Comparison of ENCODE assay signal across 20 cellular contexts in the genomic region with DNA sequence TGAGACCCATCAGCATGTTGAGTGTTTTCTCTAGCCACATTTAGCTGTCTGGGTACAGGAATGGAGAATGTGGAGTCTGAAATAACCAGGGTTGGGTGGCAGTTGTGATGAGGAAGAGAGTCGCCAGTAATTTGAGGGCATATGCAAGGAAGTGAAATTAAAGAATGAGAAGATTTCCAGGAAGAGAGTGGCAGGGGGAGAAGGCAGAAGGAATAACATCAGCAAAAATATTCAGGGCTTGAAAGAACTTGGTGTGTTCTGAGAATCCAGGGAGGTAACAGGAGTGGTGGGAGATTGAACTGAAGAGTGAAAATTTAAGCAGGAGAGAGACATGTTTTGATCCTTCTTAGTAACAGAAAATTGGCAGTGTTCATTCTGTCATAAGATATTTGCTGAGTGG. TPM values are rescaled to one million over a fixed set of nuclear protein-coding genes. Genes with fewer than 3 reads are reported as not detected.
DNase-seq lines count a peak whose midpoint lies in the region; ATAC-seq lines count a peak whose summit lies in the region.
"Had no signal": no experiment of that assay in that cellular context is flagged by ENCODE, and none has a peak within 500 bp of the region (broad histone marks: within the 10 kb centered on the region; RNA-seq: fewer than 3 reads in every experiment).

No MANE protein-coding gene starts in this region.

- no peaks in the 10 kb centered on the region for H3K27me3 Mint-ChIP-seq in CD4-positive, CD25-positive, alpha-beta regulatory T cell
- no peaks in the 10 kb centered on the region for H3K27me3 Mint-ChIP-seq in activated T-helper 2 cell treated with anti-CD3 and anti-CD28 coated beads, Interferon-gamma antibody, Interleukin-2, Interleukin-4, amounts not matched to agents 10 μg/mL and 5 μg/mL and 100 μg/mL, durations not matched to agents 14 hours and 24 hours and 36 hours (ENCODE audit: low read depth)

- H3K36me3 ChIP-seq in CD4-positive, CD25-positive, alpha-beta regulatory T cell (ENCODE audit: control insufficient read depth, insufficient read depth, low read length) = peaks cover 22% of the 10 kb centered on the region
- H3K36me3 ChIP-seq: adrenal gland, upper lobe of right lung had no signal

- H3K4me3 Mint-ChIP-seq in CD4-positive, CD25-positive, alpha-beta regulatory T cell = no peak overlapping the region
- no peak overlapping the region for H3K4me3 Mint-ChIP-seq in activated T-helper 2 cell treated with anti-CD3 and anti-CD28 coated beads, Interferon-gamma antibody, Interleukin-2, Interleukin-4, amounts not matched to agents 10 μg/mL and 5 μg/mL and 100 μg/mL, durations not matched to agents 14 hours and 24 hours and 36 hours (ENCODE audit: low read depth)
- H3K4me3 Mint-ChIP-seq: nephron had no signal

- no peaks in the 10 kb centered on the region for H3K4me1 ChIP-seq in CD4-positive, CD25-positive, alpha-beta regulatory T cell (ENCODE audit: control insufficient read depth, insufficient read depth, low read length, poor library complexity, severe bottlenecking)
- H3K4me1 ChIP-seq: BLaER1, upper lobe of right lung had no signal

- ATAC-seq in CD4-positive, CD25-positive, alpha-beta regulatory T cell (ENCODE audit: low read depth in 2 of 2) = no peak
- ATAC-seq: upper lobe of right lung had no signal

- no peaks in the 10 kb centered on the region for H3K9me3 ChIP-seq in CD4-positive, CD25-positive, alpha-beta regulatory T cell (ENCODE audit: control insufficient read depth in 2 of 2, low read length in 2 of 2)
- H3K9me3 ChIP-seq: adrenal gland, upper lobe of right lung had no signal

- H3K4me1 Mint-ChIP-seq in CD4-positive, CD25-positive, alpha-beta regulatory T cell = peaks cover 11 to 41% (median 28%) of the 10 kb centered on the region in 4 donors
- peaks cover 12% of the 10 kb centered on the region for H3K4me1 Mint-ChIP-seq in activated T-helper 2 cell treated with anti-CD3 and anti-CD28 coated beads, Interferon-gamma antibody, Interleukin-2, Interleukin-4, amounts not matched to agents 10 μg/mL and 5 μg/mL and 100 μg/mL, durations not matched to agents 14 hours and 24 hours and 36 hours (ENCODE audit: low read depth)
- H3K4me1 Mint-ChIP-seq: nephron had no signal

- H3K27me3 ChIP-seq in CD4-positive, CD25-positive, alpha-beta regulatory T cell (ENCODE audit: control insufficient read depth, insufficient read depth, low read length) = no peaks in the 10 kb centered on the region
- H3K27me3 ChIP-seq: adrenal gland, BLaER1, SJCRH30, upper lobe of right lung had no signal

- peak overlapping the region in 2 of 3 donors; percentile 82 to 94 for H3K27ac Mint-ChIP-seq in CD4-positive, CD25-positive, alpha-beta regulatory T cell
- peak overlapping the region; percentile 15 for H3K27ac Mint-ChIP-seq in activated T-helper 2 cell treated with anti-CD3 and anti-CD28 coated beads, Interferon-gamma antibody, Interleukin-2, Interleukin-4, amounts not matched to agents 10 μg/mL and 5 μg/mL and 100 μg/mL, durations not matched to agents 14 hours and 24 hours and 36 hours

- DNase-seq in NOMO-1 treated with DMSO at 0.1 percent for 48 hours (lab: John Stamatoyannopoulos, UW; ENCODE audit: unreplicated experiment) = peak; percentile 4
- DNase-seq in NOMO-1 treated with dmso at 0.1 percent for 144 hours (lab: John Stamatoyannopoulos, UW; ENCODE audit: unreplicated experiment) = no peak
- DNase-seq in CD4-positive, CD25-positive, alpha-beta regulatory T cell = no peak
- no peak for DNase-seq in activated T-helper 2 cell treated with anti-CD3 and anti-CD28 coated beads, Interferon-gamma antibody, Interleukin-2, Interleukin-4, amounts not matched to agents 10 μg/mL and 5 μg/mL and 100 μg/mL, durations not matched to agents 14 hours and 24 hours and 36 hours (ENCODE audit: low spot score)
- peak; percentile 4 for DNase-seq in medulla oblongata (ENCODE audit: extremely low spot score)
- no peak for DNase-seq in NCI-H510A treated with DMSO at 0.1 percent for 48 hours (lab: John Stamatoyannopoulos, UW)
- no peak for DNase-seq in DMS79 treated with DMSO at 0.1 percent for 48 hours (lab: John Stamatoyannopoulos, UW)
- no peak for DNase-seq in stimulated activated CD4-positive, alpha-beta T cell treated with anti-CD3 and anti-CD28 coated beads, Interleukin-4, amount 100 ng/mL, for 1 hour
- DNase-seq: 8988T; adrenal gland; GOT3; NCI-H1048; NCI-H2107; NCI-H524 treated with DMSO at 0.1 percent for 48 hours; SJCRH30; stimulated activated naive CD4-positive, alpha-beta T cell treated with Interleukin-2 at 50 U/mL for 16 hours; upper lobe of right lung had no signal

- no peak overlapping the region for H3K4me3 ChIP-seq in CD4-positive, CD25-positive, alpha-beta regulatory T cell (ENCODE audit: low read depth, low read length)
- H3K4me3 ChIP-seq: adrenal gland, BLaER1, SJCRH30, upper lobe of right lung had no signal

- peaks cover 39% of the 10 kb centered on the region for H3K36me3 Mint-ChIP-seq in CD4-positive, CD25-positive, alpha-beta regulatory T cell
- peaks cover 30% of the 10 kb centered on the region for H3K36me3 Mint-ChIP-seq in activated T-helper 2 cell treated with anti-CD3 and anti-CD28 coated beads, Interferon-gamma antibody, Interleukin-2, Interleukin-4, amounts not matched to agents 10 μg/mL and 5 μg/mL and 100 μg/mL, durations not matched to agents 14 hours and 24 hours and 36 hours (ENCODE audit: low read depth)

- intact Hi-C loops in activated T-helper 2 cell treated with anti-CD3 and anti-CD28 coated beads, Interferon-gamma antibody, Interleukin-2, Interleukin-4, amounts not matched to agents 10 μg/mL and 5 μg/mL and 100 μg/mL, durations not matched to agents 14 hours and 24 hours and 36 hours (cut with micrococcal nuclease) = no loop called here

- H3K27ac ChIP-seq in CD4-positive, CD25-positive, alpha-beta regulatory T cell (ENCODE audit: insufficient read depth, low read length, poor library complexity, severe bottlenecking) = no peak overlapping the region
- H3K27ac ChIP-seq: adrenal gland, BLaER1, HL-60, SJCRH30, upper lobe of right lung had no signal

- no peaks in the 10 kb centered on the region for H3K9me3 Mint-ChIP-seq in CD4-positive, CD25-positive, alpha-beta regulatory T cell
- H3K9me3 Mint-ChIP-seq in activated T-helper 2 cell treated with anti-CD3 and anti-CD28 coated beads, Interferon-gamma antibody, Interleukin-2, Interleukin-4, amounts not matched to agents 10 μg/mL and 5 μg/mL and 100 μg/mL, durations not matched to agents 14 hours and 24 hours and 36 hours = peaks cover 4% of the 10 kb centered on the region

RNA-seq across cellular contexts. Expression of gene PHF20, which starts 54.5 kb away (rescaled TPM):
- 159 TPM for total RNA-seq in CD4-positive, CD25-positive, alpha-beta regulatory T cell
- 100 to 1,000 TPM in 2 of 4 donors, 10 to 100 TPM in 2; 87.3 to 126 (median 100) TPM for polyA plus RNA-seq in CD4-positive, CD25-positive, alpha-beta regulatory T cell
- total RNA-seq in activated T-helper 2 cell treated with anti-CD3 and anti-CD28 coated beads, Interferon-gamma antibody, Interleukin-2, Interleukin-4, amounts not matched to agents 10 μg/mL and 5 μg/mL and 100 μg/mL, durations not matched to agents 14 hours and 24 hours and 36 hours = 55.1 and 64.3 TPM in 2 replicates

Comparison
In these comparisons a context has a peak if more than half of its experiments do, and no peak if none do; other contexts are left out.
1. DNase-seq: peak in NOMO-1 treated with DMSO at 0.1 percent for 48 hours (single experiment) and medulla oblongata (single experiment); none in NOMO-1 treated with dmso at 0.1 percent for 144 hours (single experiment), CD4-positive, CD25-positive, alpha-beta regulatory T cell (0 of 3), activated T-helper 2 cell treated with anti-CD3 and anti-CD28 coated beads, Interferon-gamma antibody, Interleukin-2, Interleukin-4, amounts not matched to agents 10 μg/mL and 5 μg/mL and 100 μg/mL, durations not matched to agents 14 hours and 24 hours and 36 hours (single experiment), NCI-H510A treated with DMSO at 0.1 percent for 48 hours (single experiment), DMS79 treated with DMSO at 0.1 percent for 48 hours (single experiment) and stimulated activated CD4-positive, alpha-beta T cell treated with anti-CD3 and anti-CD28 coated beads, Interleukin-4, amount 100 ng/mL, for 1 hour (single experiment).